23 cellular contexts compared by ENCODE assay signal in genomic region chr13:31764556-31764955, GRCh38. TPM values are rescaled to one million over a fixed set of nuclear protein-coding genes. Genes with fewer than 3 reads are reported as not detected.
A peak's percentile ranks its signal among the peaks of the same experiment; 100 is the strongest.
DNase-seq lines count a peak whose midpoint lies in the region; FAIRE-seq and TF ChIP-seq lines count a peak whose summit lies in the region.
"Had no signal": no experiment of that assay in that cellular context is flagged by ENCODE, and none has a peak within 500 bp of the region (broad histone marks: within the 10 kb centered on the region; RNA-seq: fewer than 3 reads in every experiment).

No MANE protein-coding gene starts in this region.

- POLR2A ChIA-PET in H1 (lab: Charles Lee; ENCODE audit: partially characterized antibody): no interaction called here

- TF ChIP-seq POLR2A in H1 (IDR thresholded peaks at IDR 0.05; ENCODE audit: control extremely low read depth in 1 of 2, low read depth in 2 of 2, low read length in 2 of 2) (no peak), H54 (IDR thresholded peaks at IDR 0.05; ENCODE audit: low read depth, low read length) (no peak)

- H3K4me3 ChIP-seq in ACC112 (ENCODE audit: low read depth, low read length): peak overlapping the region; percentile 11; the same call in 1 of the 2 replicates
- no peak overlapping the region for H3K4me3 ChIP-seq in H1 (ENCODE audit: extremely low read depth in 1 of 4, insufficient read depth in 2 of 4, low read depth in 3 of 4, low read length in 4 of 4)
- H3K4me3 ChIP-seq in mesenchymal stem cell (ENCODE audit: insufficient read depth in 1 of 2, low read depth in 1 of 2, low read length in 2 of 2): no peak overlapping the region
- H3K4me3 ChIP-seq: BLaER1 had no signal

- H3K9ac ChIP-seq in H1 (replicated peaks in 1 of 4; ENCODE audit: extremely low read depth in 1 of 4, low read depth in 3 of 4, low read length in 3 of 4) (no peak overlapping the region), mesenchymal stem cell (ENCODE audit: low read length) (peak overlapping the region; percentile 76)
- H3K9ac ChIP-seq: BLaER1 had no signal

- TF ChIP-seq CTCF in HFFc6 (IDR thresholded peaks at IDR 0.05) (no peak), H1 (IDR thresholded peaks at IDR 0.05; ENCODE audit: control extremely low read depth in 1 of 3, insufficient read depth in 1 of 3, low read depth in 1 of 3, low read length in 3 of 3) (no peak)

- H3K4me2 ChIP-seq in H1 (ENCODE audit: insufficient read depth in 1 of 2, low read depth in 2 of 2, low read length in 2 of 2) (no peak overlapping the region), mesenchymal stem cell (ENCODE audit: low read length, poor library complexity, severe bottlenecking) (no peak overlapping the region)
- H3K4me2 ChIP-seq: BLaER1 had no signal

- whole genome bisulfite sequencing in H1 (ENCODE audit: extremely low coverage in 1 of 2, insufficient coverage in 1 of 2, insufficient read length in 1 of 2, insufficient replicate concordance in 2 of 2, low coverage in 1 of 2, low lambda C conversion rate in 2 of 2, missing lambda C conversion rate in 1 of 2), 2 experiments: 75% methylated on average over 2 of the region's 2 CpGs; no CpG with 5 or more reads in 1 of the 2 experiments
- WGBS in mesenchymal stem cell: no CpG with 5 or more reads among the region's 2 CpGs

- H3K4me3 Mint-ChIP-seq in HFFc6: peak overlapping the region; percentile 58; the same call in 1 of the 2 replicates
- H3K4me3 Mint-ChIP-seq: CD4-positive, alpha-beta memory T cell had no signal

- no peak overlapping the region for H4K8ac ChIP-seq in H1 (ENCODE audit: extremely low read depth, insufficient read depth, low read length)
- H4K8ac ChIP-seq in mesenchymal stem cell (ENCODE audit: low read length): no peak overlapping the region

- H3K79me2 ChIP-seq in ACC112 (ENCODE audit: control insufficient read depth, insufficient read depth, low read length, unreplicated experiment) (no peaks in the 10 kb centered on the region), H1 (ENCODE audit: control insufficient read depth in 1 of 2, insufficient read depth in 2 of 2, low read length in 2 of 2) (no peaks in the 10 kb centered on the region)

- peaks cover 22% of the 10 kb centered on the region for H3K4me1 Mint-ChIP-seq in HFFc6 (ENCODE audit: low read depth)
- H3K4me1 Mint-ChIP-seq: CD4-positive, alpha-beta memory T cell had no signal

- no peak overlapping the region for H2AK5ac ChIP-seq in H1 (ENCODE audit: low read depth, low read length)
- H2AK5ac ChIP-seq in mesenchymal stem cell (ENCODE audit: low read length, severe bottlenecking): no peak overlapping the region

- H2BK12ac ChIP-seq in H1 (ENCODE audit: low read depth, low read length) (no peak overlapping the region), mesenchymal stem cell (ENCODE audit: low read length in 2 of 2) (no peak overlapping the region)

- H3K9me3 Mint-ChIP-seq in HFFc6: no peaks in the 10 kb centered on the region
- H3K9me3 Mint-ChIP-seq: CD4-positive, alpha-beta memory T cell had no signal

- H4K5ac ChIP-seq in H1 (ENCODE audit: insufficient read length, low read depth, low read length): no peak overlapping the region

- H2AFZ ChIP-seq in ACC112 (ENCODE audit: low read length, unreplicated experiment) (peak overlapping the region; percentile 42), H1 (ENCODE audit: low read length) (0 out of 2 replicates have a peak overlapping the region, but pooled peaks have one; percentile 30), mesenchymal stem cell (ENCODE audit: low read depth, low read length) (no peak overlapping the region)

- H3K27me3 Mint-ChIP-seq in HFFc6 (ENCODE audit: insufficient read depth): no peaks in the 10 kb centered on the region
- H3K27me3 Mint-ChIP-seq: CD4-positive, alpha-beta memory T cell had no signal

- H4K20me1 ChIP-seq in H1 (replicated peaks in 1 of 2; ENCODE audit: control insufficient read depth in 1 of 2, insufficient read depth in 2 of 2, low read length in 2 of 2): no peaks in the 10 kb centered on the region
- H4K20me1 ChIP-seq: BLaER1 had no signal

- no peak for TF ChIP-seq RAD21 in H1 (IDR thresholded peaks at IDR 0.05 in 1 of 2, conservative IDR thresholded peaks at IDR 0.05 in 1 of 2; ENCODE audit: low read depth in 2 of 2, low read length in 2 of 2)

- H3K9me3 ChIP-seq in H1 (ENCODE audit: insufficient read depth in 2 of 2, low read depth in 1 of 2, low read length in 1 of 2) (no peaks in the 10 kb centered on the region), mesenchymal stem cell (ENCODE audit: control insufficient read depth, low read length) (no peaks in the 10 kb centered on the region)
- H3K9me3 ChIP-seq: BLaER1 had no signal

- TF ChIP-seq EP300 in H1 (IDR thresholded peaks at IDR 0.05; ENCODE audit: borderline replicate concordance in 1 of 2, low read depth in 2 of 2, low read length in 2 of 2): no peak

- H3K4me1 ChIP-seq in ACC112 (ENCODE audit: control insufficient read depth, insufficient read depth, low read length, unreplicated experiment) (peaks cover 57% of the 10 kb centered on the region), H1 (replicated peaks in 1 of 4; ENCODE audit: control insufficient read depth in 3 of 4, insufficient read depth in 4 of 4, low read length in 3 of 4) (no peaks in the 10 kb centered on the region; a peak in 2 of 7 replicates), mesenchymal stem cell (ENCODE audit: control insufficient read depth, insufficient read depth, low read depth, low read length) (peaks cover 1% of the 10 kb centered on the region)
- H3K4me1 ChIP-seq: BLaER1 had no signal

- H3K79me1 ChIP-seq in H1 (ENCODE audit: low read depth, low read length): no peaks in the 10 kb centered on the region
- H3K79me1 ChIP-seq in mesenchymal stem cell (replicated peaks; ENCODE audit: low read length, poor library complexity, severe bottlenecking): no peaks in the 10 kb centered on the region

- H3K23me2 ChIP-seq in H1 (ENCODE audit: low read depth, low read length): no peaks in the 10 kb centered on the region

- H2BK120ac ChIP-seq in H1 (replicated peaks; ENCODE audit: low read depth, low read length) (no peak overlapping the region), mesenchymal stem cell (ENCODE audit: low read depth, low read length) (no peak overlapping the region)

- DNase-seq in HFFc6 (no peak), H1 (ENCODE audit: low read depth in 1 of 2, low spot score in 2 of 2) (no peak), mesenchymal stem cell (no peak), SKM-1 treated with dmso at 0.1 percent for 144 hours (lab: John Stamatoyannopoulos, UW; ENCODE audit: unreplicated experiment) (no peak), H54 (ENCODE audit: insufficient read length, low spot score) (no peak), A172 (ENCODE audit: low spot score) (no peak), cerebellar nuclear complex (lab: John Stamatoyannopoulos, UW) (no peak)
- DNase-seq: 8988T; CD4-positive, alpha-beta memory T cell; DMS153; NCI-H1417 treated with DMSO at 0.1 percent for 48 hours; NCI-H1930; NCI-H345; NCI-H524 treated with DMSO at 0.1 percent for 48 hours; PC-3; RPMI8226 had no signal

- no peak overlapping the region for H3K56ac ChIP-seq in H1 (replicated peaks; ENCODE audit: insufficient read length, low read depth, low read length)

- H2BK20ac ChIP-seq in H1 (ENCODE audit: low read length): no peak overlapping the region

- H2BK15ac ChIP-seq in H1 (ENCODE audit: low read length) (no peak overlapping the region), mesenchymal stem cell (ENCODE audit: low read depth, poor library complexity, severe bottlenecking) (no peak overlapping the region)

- H3K14ac ChIP-seq in H1 (ENCODE audit: insufficient read length): no peak overlapping the region
- H3K14ac ChIP-seq in mesenchymal stem cell (ENCODE audit: low read length in 2 of 2): no peak overlapping the region

- H3K4ac ChIP-seq in H1 (replicated peaks; ENCODE audit: insufficient read length, low read depth, low read length) (no peak overlapping the region), mesenchymal stem cell (ENCODE audit: low read depth in 1 of 2, low read length in 2 of 2) (no peak overlapping the region)

- H4K91ac ChIP-seq in H1 (replicated peaks; ENCODE audit: insufficient read length, low read length) (no peak overlapping the region), mesenchymal stem cell (ENCODE audit: low read length) (no peak overlapping the region)

- H2BK5ac ChIP-seq in H1 (ENCODE audit: low read depth, low read length) (no peak overlapping the region), mesenchymal stem cell (ENCODE audit: low read depth, low read length, poor library complexity, severe bottlenecking) (no peak overlapping the region)

- CTCF ChIA-PET in H1 (lab: Charles Lee; ENCODE audit: partially characterized antibody): no interaction called here

- H3K27me3 ChIP-seq in ACC112 (ENCODE audit: insufficient read depth, low read length) (no peaks in the 10 kb centered on the region), H1 (replicated peaks in 1 of 4; ENCODE audit: control insufficient read depth in 3 of 4, extremely low read depth in 1 of 4, insufficient read depth in 3 of 4, low read length in 3 of 4) (no peaks in the 10 kb centered on the region), mesenchymal stem cell (ENCODE audit: control insufficient read depth in 1 of 2, insufficient read depth in 1 of 2, low read length in 2 of 2) (no peaks in the 10 kb centered on the region)
- H3K27me3 ChIP-seq: BLaER1 had no signal

- H3K27ac ChIP-seq in ACC112 (ENCODE audit: low read depth, low read length): peak overlapping the region; percentile 98
- no peak overlapping the region for H3K27ac ChIP-seq in H1 (ENCODE audit: low read depth, low read length)
- no peak overlapping the region for H3K27ac ChIP-seq in mesenchymal stem cell (ENCODE audit: low read length, poor library complexity, severe bottlenecking)
- H3K27ac ChIP-seq: BLaER1, HL-60 had no signal

- H3K36me3 ChIP-seq in ACC112 (ENCODE audit: insufficient read depth, low read length) (no peaks in the 10 kb centered on the region), H1 (ENCODE audit: control insufficient read depth in 2 of 4, insufficient read depth in 4 of 4, low read length in 3 of 4) (no peaks in the 10 kb centered on the region), mesenchymal stem cell (ENCODE audit: control insufficient read depth in 1 of 2, insufficient read depth in 2 of 2, low read depth in 1 of 2, low read length in 2 of 2) (no peaks in the 10 kb centered on the region)
- H3K36me3 ChIP-seq: BLaER1 had no signal

- H3K27ac Mint-ChIP-seq in HFFc6: peak overlapping the region; percentile 83
- H3K27ac Mint-ChIP-seq: CD4-positive, alpha-beta memory T cell had no signal

- FAIRE-seq in H1 (lab: Jason Lieb, UNC) (no peak), H54 (lab: Jason Lieb, UNC) (no peak)
- FAIRE-seq: GM12892, GM18507 had no signal

- H3K23ac ChIP-seq in H1 (ENCODE audit: insufficient read length): no peak overlapping the region
- H3K23ac ChIP-seq in mesenchymal stem cell (ENCODE audit: low read length in 2 of 2): no peak overlapping the region

- H3K36me3 Mint-ChIP-seq in HFFc6 (ENCODE audit: low read depth): no peaks in the 10 kb centered on the region
- H3K36me3 Mint-ChIP-seq: CD4-positive, alpha-beta memory T cell had no signal

- H3K18ac ChIP-seq in H1 (ENCODE audit: extremely low read depth, low read length) (no peak overlapping the region), mesenchymal stem cell (ENCODE audit: low read depth in 1 of 2, low read length in 2 of 2) (no peak overlapping the region)

RNA-seq across cellular contexts. Expression of gene RXFP2, which starts 25.2 kb away (rescaled TPM):
- total RNA-seq in HFFc6 (2021; fragmentation: NEBNext Ultra II Directional; extraction: Animal tissue kit (Norgen Biotek cat#: 25700)): not detected
- not detected in 2 replicates for total RNA-seq in H1 (2021; fragmentation: NEBNext Ultra II Directional; extraction: Animal tissue kit (Norgen Biotek cat#: 25700))
- not detected in 2 replicates for polyA plus RNA-seq in H1 (2011; rRNA removed)
- not detected for polyA plus RNA-seq in H1 (2011; cell fraction: cytosol; rRNA removed)
- not detected for polyA plus RNA-seq in H1 (2011; cell fraction: nucleus; rRNA removed)
- not detected in 4 replicates for polyA plus RNA-seq in H1 (2012, experiment 1 of 2)
- not detected for polyA plus RNA-seq in H1 (2012, experiment 2 of 2)
- not detected for polyA plus RNA-seq in H1 (2013, experiment 1 of 2)
- polyA plus RNA-seq in H1 (2013, experiment 2 of 2): not detected
- not detected in 2 replicates for polyA minus RNA-seq in H1 (2011; rRNA and poly(A)+ RNA removed)
- polyA minus RNA-seq in H1 (2011; cell fraction: cytosol; rRNA and poly(A)+ RNA removed): not detected
- polyA minus RNA-seq in H1 (2011; cell fraction: nucleus; rRNA and poly(A)+ RNA removed): not detected
- polyA plus RNA-seq in mesenchymal stem cell (2013, experiment 1 of 2): not detected
- not detected for polyA plus RNA-seq in mesenchymal stem cell (2013, experiment 2 of 2)
- not detected in 2 replicates for total RNA-seq in A172 (2014; rRNA removed; shearing (Covaris generic))
- total RNA-seq: CD4-positive, alpha-beta memory T cell; H4; HT1080; PC-3 had no signal
- polyA plus RNA-seq: CD4-positive, alpha-beta memory T cell had no signal
